Comparison of ENCODE assay signal across 9 cellular contexts in genomic region chr20:63851548-63851943, GRCh38. TPM values are rescaled to one million over a fixed set of nuclear protein-coding genes. Genes with fewer than 3 reads are reported as not detected.
A peak's percentile ranks its signal among the peaks of the same experiment; 100 is the strongest.
DNase-seq lines count a peak whose midpoint lies in the region; ATAC-seq, FAIRE-seq and TF ChIP-seq lines count a peak whose summit lies in the region.
"Not testable (repeated sequence)": the region's sequence is repeated elsewhere in the genome, so short reads cannot be mapped to it uniquely, and the experiment has no call there.
"Had no signal": no experiment of that assay in that cellular context is flagged by ENCODE, and none has a peak within 500 bp of the region (broad histone marks: within the 10 kb centered on the region; RNA-seq: fewer than 3 reads in every experiment).

No MANE protein-coding gene starts in this region.

- not testable (repeated sequence) for H3K4me3 Mint-ChIP-seq in T-helper 17 cell

- H3K18ac ChIP-seq in neuronal stem cell (ENCODE audit: low read length): not testable (repeated sequence)

- H3K4me2 ChIP-seq in K562 (ENCODE audit: insufficient read depth, low read length); neuronal stem cell (ENCODE audit: insufficient read depth, low read length, poor library complexity, severe bottlenecking): not testable (repeated sequence)

- H3K79me1 ChIP-seq in neuronal stem cell (ENCODE audit: low read depth, low read length): not testable (repeated sequence)

- H3K27ac ChIP-seq in HEK293 (ENCODE audit: extremely low read depth, low read depth, low read length); K562 (ENCODE audit: extremely low read depth, low read depth, low read length); neuronal stem cell (replicated peaks; ENCODE audit: low read length): not testable (repeated sequence)
- peak overlapping the region; percentile 96 for H3K27ac ChIP-seq in left ventricle myocardium inferior (replicated peaks)

- 49% methylated on average over 14 of the region's 14 CpGs for WGBS in K562 (ENCODE audit: insufficient coverage, low coverage, missing lambda C conversion rate)
- no CpG with 5 or more reads among the region's 14 CpGs for WGBS in neuronal stem cell (ENCODE audit: extremely low coverage in 2 of 2, insufficient read length in 2 of 2, insufficient replicate concordance in 1 of 2), 2 donors

- not testable (repeated sequence) for TF ChIP-seq CTCF in HEK293 (tag by site-specific recombination; IDR thresholded peaks at IDR 0.05); K562 (IDR thresholded peaks at IDR 0.05 in 2 of 3, conservative IDR thresholded peaks at IDR 0.05 in 1 of 3; ENCODE audit: insufficient read depth in 2 of 3, low read depth in 1 of 3, low read length in 3 of 3); left ventricle myocardium inferior (IDR thresholded peaks at IDR 0.05; ENCODE audit: borderline replicate concordance)

- not testable (repeated sequence) for H2AFZ ChIP-seq in K562 (ENCODE audit: low read depth, low read length); neuronal stem cell (ENCODE audit: low read length)

- POLR2A ChIA-PET in HEK293 (lab: Yijun Ruan, JAX) (interaction anchor here (0.7 kb wide), 1 partner anchor 1027 kb away, joined by 4 read pairs; no protein-coding TSS in a partner anchor), K562 (lab: Yijun Ruan, JAX) (interaction anchor here (1.9 kb wide), 1 partner anchor 11 kb away, joined by 4 read pairs; no protein-coding TSS in a partner anchor)

- not testable (repeated sequence) for TF ChIP-seq RAD21 in K562 (CRISPR knock-in tag; conservative IDR thresholded peaks at IDR 0.05 in 1 of 2, IDR thresholded peaks at IDR 0.05 in 1 of 2)

- H3K79me2 ChIP-seq in K562 (ENCODE audit: control insufficient read depth, insufficient read depth, low read length): not testable (repeated sequence)

- H3K14ac ChIP-seq in neuronal stem cell (ENCODE audit: low read length): not testable (repeated sequence)

- H2AK5ac ChIP-seq in neuronal stem cell (ENCODE audit: low read depth, low read length): peak overlapping the region; percentile 56

- in situ Hi-C loops in K562 (cut with MboI): not testable (repeated sequence)

- H3K36me3 Mint-ChIP-seq in T-helper 17 cell (ENCODE audit: low read depth): not testable (repeated sequence)

- not testable (repeated sequence) for H3K9ac ChIP-seq in K562 (ENCODE audit: insufficient read depth in 1 of 2, low read depth in 2 of 2, low read length in 2 of 2); neuronal stem cell (ENCODE audit: low read depth, low read length, poor library complexity)

- H2BK15ac ChIP-seq in neuronal stem cell (ENCODE audit: low read length): peak overlapping the region; percentile 85

- not testable (repeated sequence) for FAIRE-seq in K562 (lab: Jason Lieb, UNC)

- TF ChIP-seq EP300 in K562 (IDR thresholded peaks at IDR 0.05; ENCODE audit: low read length): not testable (repeated sequence)

- not testable (repeated sequence) for H4K8ac ChIP-seq in neuronal stem cell (ENCODE audit: low read depth, low read length)

- H2BK120ac ChIP-seq in neuronal stem cell (ENCODE audit: low read depth, low read length): not testable (repeated sequence)

- not testable (repeated sequence) for H4K91ac ChIP-seq in neuronal stem cell (ENCODE audit: low read depth, low read length, poor library complexity)

- H3K9me1 ChIP-seq in K562 (ENCODE audit: control insufficient read depth, insufficient read depth, low read length): not testable (repeated sequence)

- not testable (repeated sequence) for TF ChIP-seq POLR2A in K562 (conservative IDR thresholded peaks at IDR 0.05)

- H3K27me3 Mint-ChIP-seq in T-helper 17 cell: peaks cover 16% of the 10 kb centered on the region

- H3K23ac ChIP-seq in neuronal stem cell (ENCODE audit: low read depth, low read length, poor library complexity): peak overlapping the region; percentile 31

- not testable (repeated sequence) for H3K4ac ChIP-seq in neuronal stem cell (ENCODE audit: low read length)

- CTCF ChIA-PET in HEK293 (lab: Yijun Ruan, JAX); K562 (lab: Yijun Ruan, JAX; ENCODE audit: low intra/inter-chr PET ratio): not testable (repeated sequence)

- not testable (repeated sequence) for H3K4me3 ChIP-seq in HEK293 (ENCODE audit: low read depth, low read length); K562; left ventricle myocardium inferior; neuronal stem cell (ENCODE audit: low read length in 2 of 2)

- not testable (repeated sequence) for ATAC-seq in T-helper 17 cell, K562

- peak overlapping the region; percentile 16 for H2BK12ac ChIP-seq in neuronal stem cell (ENCODE audit: low read length)

- not testable (repeated sequence) for H3K4me1 Mint-ChIP-seq in T-helper 17 cell

- BruUV-seq in K562 (replicated peaks; lab: Mats Ljungman, UMichigan): not testable (repeated sequence)

- intact Hi-C loops in K562 (cut with micrococcal nuclease); left ventricle myocardium inferior (cut with micrococcal nuclease): not testable (repeated sequence)

- H3K27ac Mint-ChIP-seq in T-helper 17 cell: peak overlapping the region; percentile 84

- not testable (repeated sequence) for H3K27me3 ChIP-seq in K562 (ENCODE audit: control insufficient read depth in 2 of 2, insufficient read depth in 2 of 2, low read length in 2 of 2); left ventricle myocardium inferior (ENCODE audit: low read depth); neuronal stem cell (ENCODE audit: control insufficient read depth in 3 of 3, insufficient read depth in 3 of 3, low read depth in 1 of 3, low read length in 3 of 3)

- H3K4me1 ChIP-seq in HEK293 (ENCODE audit: control insufficient read depth, insufficient read depth, low read length): not testable (repeated sequence)
- H3K4me1 ChIP-seq in K562 (replicated peaks in 1 of 2; ENCODE audit: control insufficient read depth in 2 of 2, insufficient read depth in 2 of 2, low read length in 2 of 2) (peaks cover 19 to 63% of the 10 kb centered on the region in 2 experiments), left ventricle myocardium inferior (peaks cover 62% of the 10 kb centered on the region), neuronal stem cell (ENCODE audit: control insufficient read depth in 2 of 2, insufficient read depth in 1 of 2, low read depth in 1 of 2, low read length in 2 of 2) (peaks cover 35 to 37% of the 10 kb centered on the region in 2 donors)

- not testable (repeated sequence) for H3K36me3 ChIP-seq in HEK293 (ENCODE audit: control insufficient read depth in 2 of 2, insufficient read depth in 1 of 2, low read length in 2 of 2); K562 (ENCODE audit: control insufficient read depth, insufficient read depth, low read length); left ventricle myocardium inferior; neuronal stem cell (replicated peaks in 1 of 2; ENCODE audit: control insufficient read depth in 2 of 2, insufficient read depth in 2 of 2, low read length in 2 of 2)

- H3K9me3 ChIP-seq in HEK293 (ENCODE audit: control insufficient read depth, insufficient read depth, low read depth, low read length); T-helper 17 cell (ENCODE audit: control insufficient read depth, low read length, poor library complexity, severe bottlenecking); K562 (replicated peaks; ENCODE audit: control insufficient read depth, insufficient read depth, low read depth, low read length); left ventricle myocardium inferior (replicated peaks); neuronal stem cell (replicated peaks in 1 of 2; ENCODE audit: control insufficient read depth in 2 of 2, insufficient read depth in 1 of 2, low read depth in 1 of 2, low read length in 2 of 2): not testable (repeated sequence)

- not testable (repeated sequence) for DNase-seq in T-helper 17 cell; K562 (ENCODE audit: extremely low read depth in 1 of 4, low spot score in 3 of 4); left ventricle myocardium inferior; neuronal stem cell (ENCODE audit: low spot score)

- not testable (repeated sequence) for H4K20me1 ChIP-seq in K562 (replicated peaks; ENCODE audit: control insufficient read depth, insufficient read depth, low read length)

- not testable (repeated sequence) for H2BK5ac ChIP-seq in neuronal stem cell (ENCODE audit: low read length)

RNA-seq across cellular contexts. Expression of gene ABHD16B, which starts 9.8 kb away (rescaled TPM):
- total RNA-seq in T-helper 17 cell: not detected
- not detected in 2 replicates for total RNA-seq in K562 (2011; cell fraction: chromatin; rRNA removed; ENCODE audit: low replicate concordance)
- total RNA-seq in K562 (2011; cell fraction: nucleolus; rRNA removed): not detected in 2 replicates
- not detected in 2 replicates for total RNA-seq in K562 (2011; cell fraction: nucleoplasm; rRNA removed)
- total RNA-seq in K562 (2014; rRNA removed): not detected in 2 replicates
- total RNA-seq in K562 (2014; rRNA removed; fragmentation: Illumina TruSeq; extraction: Trizol): not detected in 2 replicates
- total RNA-seq in K562 (2015; rRNA removed; fragmentation: Illumina TruSeq; extraction: Trizol): not detected in 2 replicates
- total RNA-seq in K562 (2021): not detected in 2 replicates
- polyA plus RNA-seq in K562 (2011; rRNA removed): not detected in 2 replicates
- polyA plus RNA-seq in K562 (2011; cell fraction: cytosol; rRNA removed): not detected in 2 replicates
- not detected in 2 replicates for polyA plus RNA-seq in K562 (2011; cell fraction: nucleus; rRNA removed)
- polyA plus RNA-seq in K562 (2012): not detected in 2 replicates
- not detected in 2 replicates for polyA plus RNA-seq in K562 (2014; fragmentation: Illumina TruSeq; extraction: Trizol)
- polyA plus RNA-seq in K562 (2014; fragmentation: Nextera tagmentation; extraction: Ambion mirVana): not detected
- not detected in 2 replicates for polyA plus RNA-seq in K562 (2014; rRNA removed)
- polyA minus RNA-seq in K562 (2011; rRNA and poly(A)+ RNA removed): not detected in 2 replicates
- polyA minus RNA-seq in K562 (2011; cell fraction: cytosol; rRNA and poly(A)+ RNA removed): not detected in 2 replicates
- polyA minus RNA-seq in K562 (2011; cell fraction: nucleus; rRNA and poly(A)+ RNA removed): not detected in 2 replicates
- not detected for total RNA-seq in left ventricle myocardium inferior
- polyA plus RNA-seq in neuronal stem cell (2013, experiment 1 of 2): not detected
- not detected for polyA plus RNA-seq in neuronal stem cell (2013, experiment 2 of 2)
- total RNA-seq: CD4-positive, alpha-beta memory T cell; Daoy; H9 had no signal
- polyA plus RNA-seq: CD14-positive monocyte; CD4-positive, alpha-beta memory T cell had no signal

RNA-seq across cellular contexts. Expression of gene TPD52L2, which starts 13.5 kb away (rescaled TPM):
- total RNA-seq in T-helper 17 cell (10 to 100 TPM; 26.9 to 29.9 TPM), K562 (2014; rRNA removed) (54.7 and 69.8 TPM in 2 replicates), K562 (2014; rRNA removed; fragmentation: Illumina TruSeq; extraction: Trizol) (60.6 and 66.7 TPM in 2 replicates), K562 (2015; rRNA removed; fragmentation: Illumina TruSeq; extraction: Trizol) (74.6 and 76.2 TPM in 2 replicates), K562 (2021) (94.2 and 95.4 TPM in 2 replicates), left ventricle myocardium inferior (72.0 TPM)
- 66.8 and 118 TPM in 2 replicates for total RNA-seq in K562 (2011; cell fraction: chromatin; rRNA removed; ENCODE audit: low replicate concordance)
- total RNA-seq in K562 (2011; cell fraction: nucleolus; rRNA removed): 62.7 and 66.1 TPM in 2 replicates
- 60.7 and 71.2 TPM in 2 replicates for total RNA-seq in K562 (2011; cell fraction: nucleoplasm; rRNA removed)
- polyA plus RNA-seq in K562 (2011; rRNA removed) (97.8 and 117 TPM in 2 replicates), K562 (2014; fragmentation: Illumina TruSeq; extraction: Trizol) (112 and 115 TPM in 2 replicates), K562 (2014; fragmentation: Nextera tagmentation; extraction: Ambion mirVana) (1 to 10 TPM; 1.9 to 9.3 TPM), K562 (2014; rRNA removed) (98.5 and 99.5 TPM in 2 replicates)
- 109 and 128 TPM in 2 replicates for polyA plus RNA-seq in K562 (2011; cell fraction: cytosol; rRNA removed)
- polyA plus RNA-seq in K562 (2011; cell fraction: nucleus; rRNA removed): 76.7 and 81.1 TPM in 2 replicates
- 73.1 and 95.5 TPM in 2 replicates for polyA plus RNA-seq in K562 (2012)
- 48.0 and 69.0 TPM in 2 replicates for polyA minus RNA-seq in K562 (2011; rRNA and poly(A)+ RNA removed)
- polyA minus RNA-seq in K562 (2011; cell fraction: cytosol; rRNA and poly(A)+ RNA removed): 69.2 and 82.6 TPM in 2 replicates
- 18.4 and 23.2 TPM in 2 replicates for polyA minus RNA-seq in K562 (2011; cell fraction: nucleus; rRNA and poly(A)+ RNA removed)
- polyA plus RNA-seq in neuronal stem cell (2013, experiment 1 of 2): 48.5 TPM
- polyA plus RNA-seq in neuronal stem cell (2013, experiment 2 of 2): 47.7 TPM

RNA-seq across cellular contexts. Expression of gene ZBTB46, which starts 20.5 kb away (rescaled TPM):
- total RNA-seq in T-helper 17 cell (under 1 TPM; 0.21 to 0.72 TPM), K562 (2014; rRNA removed) (2.2 and 2.6 TPM in 2 replicates), K562 (2014; rRNA removed; fragmentation: Illumina TruSeq; extraction: Trizol) (0.38 and 0.40 TPM in 2 replicates), K562 (2015; rRNA removed; fragmentation: Illumina TruSeq; extraction: Trizol) (2.3 TPM in 2 replicates), K562 (2021) (4.1 and 4.6 TPM in 2 replicates), left ventricle myocardium inferior (13.6 TPM)
- 6.4 and 23.8 TPM in 2 replicates for total RNA-seq in K562 (2011; cell fraction: chromatin; rRNA removed; ENCODE audit: low replicate concordance)
- 8.2 and 11.0 TPM in 2 replicates for total RNA-seq in K562 (2011; cell fraction: nucleolus; rRNA removed)
- total RNA-seq in K562 (2011; cell fraction: nucleoplasm; rRNA removed): 6.0 and 7.5 TPM in 2 replicates
- polyA plus RNA-seq in K562 (2011; rRNA removed) (1.1 and 1.7 TPM in 2 replicates), K562 (2014; fragmentation: Illumina TruSeq; extraction: Trizol) (0.39 and 1.1 TPM in 2 replicates), K562 (2014; fragmentation: Nextera tagmentation; extraction: Ambion mirVana) (under 1 TPM; 0.29 to 0.58 TPM), K562 (2014; rRNA removed) (1.3 and 2.0 TPM in 2 replicates)
- 1.7 and 3.0 TPM in 2 replicates for polyA plus RNA-seq in K562 (2011; cell fraction: cytosol; rRNA removed)
- polyA plus RNA-seq in K562 (2011; cell fraction: nucleus; rRNA removed): 4.8 and 8.1 TPM in 2 replicates
- polyA plus RNA-seq in K562 (2012): 2.3 and 3.0 TPM in 2 replicates
- 13.0 and 13.5 TPM in 2 replicates for polyA minus RNA-seq in K562 (2011; rRNA and poly(A)+ RNA removed)
- 14.3 and 18.7 TPM in 2 replicates for polyA minus RNA-seq in K562 (2011; cell fraction: cytosol; rRNA and poly(A)+ RNA removed)
- polyA minus RNA-seq in K562 (2011; cell fraction: nucleus; rRNA and poly(A)+ RNA removed): 4.2 and 5.1 TPM in 2 replicates
- 8.2 TPM for polyA plus RNA-seq in neuronal stem cell (2013, experiment 1 of 2)
- polyA plus RNA-seq in neuronal stem cell (2013, experiment 2 of 2): 8.6 TPM

RNA-seq across cellular contexts. Expression of gene DNAJC5, which starts 43.4 kb away (rescaled TPM):
- total RNA-seq in T-helper 17 cell (10 to 100 TPM; 35.7 to 39.0 TPM), K562 (2014; rRNA removed) (31.3 and 41.1 TPM in 2 replicates), K562 (2014; rRNA removed; fragmentation: Illumina TruSeq; extraction: Trizol) (10.3 and 13.4 TPM in 2 replicates), K562 (2015; rRNA removed; fragmentation: Illumina TruSeq; extraction: Trizol) (28.4 and 29.5 TPM in 2 replicates), K562 (2021) (42.3 and 42.8 TPM in 2 replicates), left ventricle myocardium inferior (42.8 TPM)
- total RNA-seq in K562 (2011; cell fraction: chromatin; rRNA removed; ENCODE audit: low replicate concordance): 54.4 and 105 TPM in 2 replicates
- 56.5 and 57.4 TPM in 2 replicates for total RNA-seq in K562 (2011; cell fraction: nucleolus; rRNA removed)
- total RNA-seq in K562 (2011; cell fraction: nucleoplasm; rRNA removed): 36.4 and 43.2 TPM in 2 replicates
- polyA plus RNA-seq in K562 (2011; rRNA removed) (22.4 and 23.4 TPM in 2 replicates), K562 (2014; fragmentation: Illumina TruSeq; extraction: Trizol) (21.8 and 27.2 TPM in 2 replicates), K562 (2014; fragmentation: Nextera tagmentation; extraction: Ambion mirVana) (under 1 TPM; 0.95 to 0.99 TPM), K562 (2014; rRNA removed) (25.5 and 26.3 TPM in 2 replicates)
- 25.9 and 38.5 TPM in 2 replicates for polyA plus RNA-seq in K562 (2011; cell fraction: cytosol; rRNA removed)
- polyA plus RNA-seq in K562 (2011; cell fraction: nucleus; rRNA removed): 42.6 and 52.5 TPM in 2 replicates
- polyA plus RNA-seq in K562 (2012): 28.8 and 29.1 TPM in 2 replicates
- 17.3 and 29.6 TPM in 2 replicates for polyA minus RNA-seq in K562 (2011; rRNA and poly(A)+ RNA removed)
- polyA minus RNA-seq in K562 (2011; cell fraction: cytosol; rRNA and poly(A)+ RNA removed): 26.0 and 31.4 TPM in 2 replicates
- 10.2 and 12.2 TPM in 2 replicates for polyA minus RNA-seq in K562 (2011; cell fraction: nucleus; rRNA and poly(A)+ RNA removed)
- 17.2 TPM for polyA plus RNA-seq in neuronal stem cell (2013, experiment 1 of 2)
- polyA plus RNA-seq in neuronal stem cell (2013, experiment 2 of 2): 16.8 TPM
